9 cellular contexts compared by ENCODE assay signal in the genomic region with DNA sequence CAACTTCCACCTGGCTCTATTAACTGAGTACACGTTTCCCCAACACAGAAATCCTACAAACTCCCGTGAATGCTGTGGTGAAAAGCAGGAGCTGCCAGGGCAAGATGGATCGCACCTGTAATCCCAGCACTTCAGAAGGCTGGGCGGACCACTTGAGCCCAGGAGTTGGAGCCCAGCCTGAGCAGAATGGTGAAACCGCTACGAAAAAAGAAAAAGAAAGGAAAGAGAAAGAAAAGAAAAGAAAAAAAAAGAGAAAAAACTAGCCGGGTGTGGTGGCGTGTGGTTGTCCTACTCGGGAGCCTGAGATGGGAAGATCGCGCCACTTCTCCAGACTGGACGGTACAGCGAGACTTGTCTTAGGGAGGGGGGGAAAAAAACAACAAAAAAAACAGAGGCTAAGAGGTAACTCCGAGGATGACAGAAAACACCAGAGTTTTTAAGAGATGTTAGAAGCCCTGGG. TPM values are rescaled to one million over a fixed set of nuclear protein-coding genes. Genes with fewer than 3 reads are reported as not detected.
DNase-seq lines count a peak whose midpoint lies in the region; ATAC-seq and TF ChIP-seq lines count a peak whose summit lies in the region.
"Not testable (repeated sequence)": the region's sequence is repeated elsewhere in the genome, so short reads cannot be mapped to it uniquely, and the experiment has no call there.
"Had no signal": no experiment of that assay in that cellular context is flagged by ENCODE, and none has a peak within 500 bp of the region (broad histone marks: within the 10 kb centered on the region; RNA-seq: fewer than 3 reads in every experiment).

No MANE protein-coding gene starts in this region.

- not testable (repeated sequence) for H3K4me1 Mint-ChIP-seq in HFFc6 (ENCODE audit: low read depth); activated CD4-positive, alpha-beta T cell treated with anti-CD3 and anti-CD28 coated beads, Interleukin-2, amount 10 ng/mL, durations not matched to agents 24 days and 14 days; nephron

- H3K9ac ChIP-seq in stomach smooth muscle (ENCODE audit: low read length in 2 of 2) = peak overlapping the region; percentile 38 to 79

- ATAC-seq in right cardiac atrium = peak in 1 of 2 donors; percentile 51

- H3K27me3 Mint-ChIP-seq in HFFc6 (ENCODE audit: insufficient read depth); activated CD4-positive, alpha-beta T cell treated with anti-CD3 and anti-CD28 coated beads, Interleukin-2, amount 10 ng/mL, durations not matched to agents 24 days and 14 days; nephron (ENCODE audit: low read depth): not testable (repeated sequence)

- in situ Hi-C loops in Caki2 (cut with HindIII; ENCODE audit: low pct_unique_long_range_greater_than_20kb, low sequenced_read_pairs) = not testable (repeated sequence)

- not testable (repeated sequence) for H3K36me3 Mint-ChIP-seq in HFFc6 (ENCODE audit: low read depth); activated CD4-positive, alpha-beta T cell treated with anti-CD3 and anti-CD28 coated beads, Interleukin-2, amount 10 ng/mL, durations not matched to agents 24 days and 14 days (ENCODE audit: low read depth); nephron (ENCODE audit: low read depth)

- H3K27me3 ChIP-seq in right cardiac atrium (ENCODE audit: control insufficient read depth, insufficient read depth); stomach smooth muscle (ENCODE audit: control insufficient read depth in 1 of 2, insufficient read depth in 2 of 2, low read length in 2 of 2): not testable (repeated sequence)

- H3K27ac ChIP-seq in right cardiac atrium (ENCODE audit: low read length) = peak overlapping the region; percentile 52
- peak overlapping the region; percentile 70 for H3K27ac ChIP-seq in stomach smooth muscle (ENCODE audit: low read length)

- DNase-seq in Caki2 (ENCODE audit: low read depth) (peak; percentile 77), NAMALWA (ENCODE audit: low spot score) (peak; percentile 88), cerebellar cortex (ENCODE audit: low spot score) (peak; percentile 67)
- DNase-seq in HFFc6, right cardiac atrium: not testable (repeated sequence)
- peak; percentile 66 for DNase-seq in activated CD4-positive, alpha-beta T cell treated with anti-CD3 and anti-CD28 coated beads, Interleukin-2, amount 10 ng/mL, durations not matched to agents 24 days and 14 days

- 15% methylated on average over 11 of the region's 14 CpGs for WGBS in right cardiac atrium

- not testable (repeated sequence) for TF ChIP-seq CTCF in HFFc6 (IDR thresholded peaks at IDR 0.05); nephron (IDR thresholded peaks at IDR 0.05; ENCODE audit: unreplicated experiment in 3 of 3)

- H3K4me1 ChIP-seq in right cardiac atrium (ENCODE audit: control insufficient read depth, insufficient read depth, low read length); stomach smooth muscle (ENCODE audit: control insufficient read depth, insufficient read depth, low read length): not testable (repeated sequence)

- not testable (repeated sequence) for H3K9me3 Mint-ChIP-seq in HFFc6; activated CD4-positive, alpha-beta T cell treated with anti-CD3 and anti-CD28 coated beads, Interleukin-2, amount 10 ng/mL, durations not matched to agents 24 days and 14 days; nephron

- H3K27ac Mint-ChIP-seq in HFFc6 (peak overlapping the region; percentile 99), nephron (peak overlapping the region; percentile 97 to 98 (median 97))
- peak overlapping the region; percentile 97 for H3K27ac Mint-ChIP-seq in activated CD4-positive, alpha-beta T cell treated with anti-CD3 and anti-CD28 coated beads, Interleukin-2, amount 10 ng/mL, durations not matched to agents 24 days and 14 days

- intact Hi-C loops in activated CD4-positive, alpha-beta T cell treated with anti-CD3 and anti-CD28 coated beads, Interleukin-2, amount 10 ng/mL, durations not matched to agents 24 days and 14 days (cut with micrococcal nuclease); right cardiac atrium (cut with DNase I): not testable (repeated sequence)

- H3K4me3 Mint-ChIP-seq in HFFc6 (peak overlapping the region; percentile 87), nephron (peak overlapping the region; percentile 76 to 83 (median 82))
- peak overlapping the region; percentile 88 for H3K4me3 Mint-ChIP-seq in activated CD4-positive, alpha-beta T cell treated with anti-CD3 and anti-CD28 coated beads, Interleukin-2, amount 10 ng/mL, durations not matched to agents 24 days and 14 days

- H3K4me3 ChIP-seq in right cardiac atrium (ENCODE audit: low read length) = not testable (repeated sequence)
- peak overlapping the region in 1 of 2 donors; percentile 69 for H3K4me3 ChIP-seq in stomach smooth muscle (ENCODE audit: low read length in 2 of 2)

- not testable (repeated sequence) for H3K36me3 ChIP-seq in stomach smooth muscle (ENCODE audit: control insufficient read depth in 2 of 2, insufficient read depth in 2 of 2, low read length in 2 of 2)

- not testable (repeated sequence) for H3K9me3 ChIP-seq in right cardiac atrium (ENCODE audit: control insufficient read depth, low read length); stomach smooth muscle (ENCODE audit: control insufficient read depth in 2 of 2, low read length in 2 of 2)

RNA-seq across cellular contexts. Expression of gene PPIAL4A, which starts 39.5 kb away (rescaled TPM):
- not detected in 2 replicates for total RNA-seq in Caki2 (2014; rRNA removed; shearing (Covaris generic); ENCODE audit: low replicate concordance)
- total RNA-seq in HFFc6 (2021; fragmentation: NEBNext Ultra II Directional; extraction: Animal tissue kit (Norgen Biotek cat#: 25700)) = not detected
- total RNA-seq in activated CD4-positive, alpha-beta T cell treated with anti-CD3 and anti-CD28 coated beads, Interleukin-2, amount 10 ng/mL, durations not matched to agents 24 days and 14 days = not detected in 2 replicates
- total RNA-seq in right cardiac atrium = not detected
- polyA plus RNA-seq in right cardiac atrium = not detected
- total RNA-seq: thyroid gland had no signal
